ENCODE assay signal across 2 cellular contexts in the genomic region with DNA sequence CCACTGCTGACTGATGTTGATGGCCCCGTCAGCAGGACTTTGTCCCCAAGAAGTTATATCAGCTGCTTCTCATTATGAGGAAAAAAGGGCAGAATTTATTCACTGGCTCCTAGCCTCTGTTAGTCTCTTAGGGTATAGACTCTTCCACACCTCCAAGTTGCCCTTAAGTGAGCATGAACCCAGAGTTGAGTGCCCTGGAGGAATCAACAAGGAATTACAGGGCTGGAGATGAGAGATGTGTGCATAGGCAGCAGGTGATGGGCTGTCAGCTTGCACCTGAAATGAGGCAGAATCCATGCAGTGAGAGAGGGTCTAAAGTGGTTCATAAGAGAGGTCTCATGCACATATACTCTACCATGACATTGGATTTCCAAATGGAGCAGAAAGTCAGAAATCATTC.
TF ChIP-seq lines count a peak whose summit lies in the region.

No MANE protein-coding gene starts in this region.

TF ChIP-seq in GM23338, 12 proteins besides CTCF, POLR2A, EP300 and RAD21 (continued from another document):
- TF ChIP-seq, protein P1, sequence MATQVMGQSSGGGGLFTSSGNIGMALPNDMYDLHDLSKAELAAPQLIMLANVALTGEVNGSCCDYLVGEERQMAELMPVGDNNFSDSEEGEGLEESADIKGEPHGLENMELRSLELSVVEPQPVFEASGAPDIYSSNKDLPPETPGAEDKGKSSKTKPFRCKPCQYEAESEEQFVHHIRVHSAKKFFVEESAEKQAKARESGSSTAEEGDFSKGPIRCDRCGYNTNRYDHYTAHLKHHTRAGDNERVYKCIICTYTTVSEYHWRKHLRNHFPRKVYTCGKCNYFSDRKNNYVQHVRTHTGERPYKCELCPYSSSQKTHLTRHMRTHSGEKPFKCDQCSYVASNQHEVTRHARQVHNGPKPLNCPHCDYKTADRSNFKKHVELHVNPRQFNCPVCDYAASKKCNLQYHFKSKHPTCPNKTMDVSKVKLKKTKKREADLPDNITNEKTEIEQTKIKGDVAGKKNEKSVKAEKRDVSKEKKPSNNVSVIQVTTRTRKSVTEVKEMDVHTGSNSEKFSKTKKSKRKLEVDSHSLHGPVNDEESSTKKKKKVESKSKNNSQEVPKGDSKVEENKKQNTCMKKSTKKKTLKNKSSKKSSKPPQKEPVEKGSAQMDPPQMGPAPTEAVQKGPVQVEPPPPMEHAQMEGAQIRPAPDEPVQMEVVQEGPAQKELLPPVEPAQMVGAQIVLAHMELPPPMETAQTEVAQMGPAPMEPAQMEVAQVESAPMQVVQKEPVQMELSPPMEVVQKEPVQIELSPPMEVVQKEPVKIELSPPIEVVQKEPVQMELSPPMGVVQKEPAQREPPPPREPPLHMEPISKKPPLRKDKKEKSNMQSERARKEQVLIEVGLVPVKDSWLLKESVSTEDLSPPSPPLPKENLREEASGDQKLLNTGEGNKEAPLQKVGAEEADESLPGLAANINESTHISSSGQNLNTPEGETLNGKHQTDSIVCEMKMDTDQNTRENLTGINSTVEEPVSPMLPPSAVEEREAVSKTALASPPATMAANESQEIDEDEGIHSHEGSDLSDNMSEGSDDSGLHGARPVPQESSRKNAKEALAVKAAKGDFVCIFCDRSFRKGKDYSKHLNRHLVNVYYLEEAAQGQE (IDR thresholded peaks at IDR 0.05; ENCODE audit: unreplicated experiment) = no peak
- TF ChIP-seq EZH2phosphoT487 (IDR thresholded peaks at IDR 0.05; ENCODE audit: unreplicated experiment) = no peak
- no peak for TF ChIP-seq JUNB (IDR thresholded peaks at IDR 0.05; ENCODE audit: unreplicated experiment)
- TF ChIP-seq EZH2 (IDR thresholded peaks at IDR 0.05; ENCODE audit: low read depth, unreplicated experiment) = no peak
- TF ChIP-seq POLR2AphosphoS5 (IDR thresholded peaks at IDR 0.05; ENCODE audit: low read depth) = no peak
- no peak for TF ChIP-seq STAT1 (IDR thresholded peaks at IDR 0.05; ENCODE audit: unreplicated experiment)
- no peak for TF ChIP-seq CREB1 (CRISPR knock-in tag; IDR thresholded peaks at IDR 0.05; ENCODE audit: low read depth)
- TF ChIP-seq ZNF331 (CRISPR knock-in tag; IDR thresholded peaks at IDR 0.05; ENCODE audit: low read depth) = no peak

TF ChIP-seq in GM12878, 131 proteins besides CTCF, POLR2A, EP300 and RAD21 (continued from another document):
- TF ChIP-seq, protein P2, sequence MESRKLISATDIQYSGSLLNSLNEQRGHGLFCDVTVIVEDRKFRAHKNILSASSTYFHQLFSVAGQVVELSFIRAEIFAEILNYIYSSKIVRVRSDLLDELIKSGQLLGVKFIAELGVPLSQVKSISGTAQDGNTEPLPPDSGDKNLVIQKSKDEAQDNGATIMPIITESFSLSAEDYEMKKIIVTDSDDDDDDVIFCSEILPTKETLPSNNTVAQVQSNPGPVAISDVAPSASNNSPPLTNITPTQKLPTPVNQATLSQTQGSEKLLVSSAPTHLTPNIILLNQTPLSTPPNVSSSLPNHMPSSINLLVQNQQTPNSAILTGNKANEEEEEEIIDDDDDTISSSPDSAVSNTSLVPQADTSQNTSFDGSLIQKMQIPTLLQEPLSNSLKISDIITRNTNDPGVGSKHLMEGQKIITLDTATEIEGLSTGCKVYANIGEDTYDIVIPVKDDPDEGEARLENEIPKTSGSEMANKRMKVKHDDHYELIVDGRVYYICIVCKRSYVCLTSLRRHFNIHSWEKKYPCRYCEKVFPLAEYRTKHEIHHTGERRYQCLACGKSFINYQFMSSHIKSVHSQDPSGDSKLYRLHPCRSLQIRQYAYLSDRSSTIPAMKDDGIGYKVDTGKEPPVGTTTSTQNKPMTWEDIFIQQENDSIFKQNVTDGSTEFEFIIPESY (IDR thresholded peaks at IDR 0.05) = no peak
- no peak for TF ChIP-seq NFYA (IDR thresholded peaks at IDR 0.05; ENCODE audit: borderline replicate concordance, low read depth, low read length)
- TF ChIP-seq GATAD2B (conservative IDR thresholded peaks at IDR 0.05; ENCODE audit: low read depth) = no peak
- no peak for TF ChIP-seq MXI1 (IDR thresholded peaks at IDR 0.05; ENCODE audit: low read depth, low read length)
- TF ChIP-seq SRF (IDR thresholded peaks at IDR 0.05; ENCODE audit: low read depth in 2 of 2, low read length in 2 of 2) = no peak
- no peak for TF ChIP-seq PAX8 (IDR thresholded peaks at IDR 0.05)
- no peak for TF ChIP-seq NR2F1 (conservative IDR thresholded peaks at IDR 0.05)
- TF ChIP-seq IKZF1 (conservative IDR thresholded peaks at IDR 0.05) = no peak
- no peak for TF ChIP-seq ASH2L (IDR thresholded peaks at IDR 0.05; ENCODE audit: borderline replicate concordance, low read depth)
- no peak for TF ChIP-seq RELA (IDR thresholded peaks at IDR 0.05; ENCODE audit: borderline replicate concordance, partially characterized antibody)
- TF ChIP-seq KLF5 (IDR thresholded peaks at IDR 0.05; ENCODE audit: partially characterized antibody) = no peak
